In the genomic region with DNA sequence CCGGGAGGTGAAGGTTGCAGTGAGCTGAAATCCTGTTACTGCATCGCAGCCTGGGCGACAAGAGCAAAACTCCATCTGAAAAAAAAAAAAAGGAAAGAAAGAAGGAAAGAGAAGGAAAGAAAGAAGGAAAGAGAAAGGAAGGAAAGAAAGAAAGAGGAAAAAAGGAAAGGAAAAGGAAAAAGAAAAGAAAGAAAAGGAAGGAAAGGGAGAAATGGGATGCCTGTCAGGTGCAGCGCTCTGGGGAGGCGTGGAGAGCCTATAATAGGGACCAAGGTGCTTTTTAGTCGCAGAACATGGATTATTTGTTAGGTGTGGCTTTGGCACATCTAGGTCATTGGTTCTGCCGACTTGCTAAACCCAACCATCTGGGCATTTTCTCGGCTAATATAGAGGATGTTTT, we compare ENCODE assay signal across 1 cellular context.
TF ChIP-seq lines count a peak whose summit lies in the region.

No MANE protein-coding gene starts in this region.

TF ChIP-seq in HCT116, 20 proteins besides CTCF, POLR2A, EP300 and RAD21 (continued from another document):
- TF ChIP-seq, protein P1, sequence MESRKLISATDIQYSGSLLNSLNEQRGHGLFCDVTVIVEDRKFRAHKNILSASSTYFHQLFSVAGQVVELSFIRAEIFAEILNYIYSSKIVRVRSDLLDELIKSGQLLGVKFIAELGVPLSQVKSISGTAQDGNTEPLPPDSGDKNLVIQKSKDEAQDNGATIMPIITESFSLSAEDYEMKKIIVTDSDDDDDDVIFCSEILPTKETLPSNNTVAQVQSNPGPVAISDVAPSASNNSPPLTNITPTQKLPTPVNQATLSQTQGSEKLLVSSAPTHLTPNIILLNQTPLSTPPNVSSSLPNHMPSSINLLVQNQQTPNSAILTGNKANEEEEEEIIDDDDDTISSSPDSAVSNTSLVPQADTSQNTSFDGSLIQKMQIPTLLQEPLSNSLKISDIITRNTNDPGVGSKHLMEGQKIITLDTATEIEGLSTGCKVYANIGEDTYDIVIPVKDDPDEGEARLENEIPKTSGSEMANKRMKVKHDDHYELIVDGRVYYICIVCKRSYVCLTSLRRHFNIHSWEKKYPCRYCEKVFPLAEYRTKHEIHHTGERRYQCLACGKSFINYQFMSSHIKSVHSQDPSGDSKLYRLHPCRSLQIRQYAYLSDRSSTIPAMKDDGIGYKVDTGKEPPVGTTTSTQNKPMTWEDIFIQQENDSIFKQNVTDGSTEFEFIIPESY (IDR thresholded peaks at IDR 0.05; ENCODE audit: extremely low read depth, insufficient replicate concordance, low read length), result no peak
- TF ChIP-seq JUND (IDR thresholded peaks at IDR 0.05) (no peak), YY1 (IDR thresholded peaks at IDR 0.05; ENCODE audit: extremely low read depth, insufficient replicate concordance, low read depth, low read length) (no peak), ZFX (IDR thresholded peaks at IDR 0.05) (no peak), REST (IDR thresholded peaks at IDR 0.05; ENCODE audit: low read depth) (no peak), FOSL1 (IDR thresholded peaks at IDR 0.05; ENCODE audit: low read depth) (no peak)
TF ChIP-seq in HCT116: peak in this region for 0.
